Comparison of ENCODE assay signal across 10 cellular contexts in the genomic region with DNA sequence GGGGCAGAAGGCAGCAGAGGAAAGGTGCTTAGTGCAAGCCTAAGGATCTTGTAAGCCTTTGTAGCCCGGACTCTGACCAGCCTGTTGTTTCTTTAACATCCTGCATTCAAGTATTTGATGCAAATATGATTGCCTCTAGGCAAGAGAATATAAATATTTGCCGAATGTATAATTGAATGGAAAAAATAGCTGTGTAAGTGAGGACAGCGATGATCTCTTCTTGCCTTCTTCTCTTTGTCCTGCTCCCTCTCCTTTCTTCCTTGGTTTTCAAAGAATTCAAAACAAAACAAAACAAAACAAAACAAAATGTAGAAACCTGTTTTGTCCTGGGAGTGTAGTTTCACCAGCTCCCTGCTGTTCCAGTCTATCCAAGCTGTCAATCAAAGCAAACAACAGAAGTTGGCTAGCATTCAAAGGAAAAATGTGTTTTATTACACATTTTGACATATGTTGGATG.
DNase-seq lines count a peak whose midpoint lies in the region; ATAC-seq, FAIRE-seq and TF ChIP-seq lines count a peak whose summit lies in the region.
"Had no signal": no experiment of that assay in that cellular context is flagged by ENCODE, and none has a peak within 500 bp of the region (broad histone marks: within the 10 kb centered on the region; RNA-seq: fewer than 3 reads in every experiment).

No MANE protein-coding gene starts in this region.

- H3K4me3 ChIP-seq in WERI-Rb-1 (ENCODE audit: low read depth, low read length) (no peak overlapping the region), lower lobe of right lung (no peak overlapping the region), kidney (ENCODE audit: low read length in 2 of 2) (no peak overlapping the region)

- no peak for FAIRE-seq in kidney (lab: Jason Lieb, UNC)

- H3K27me3 ChIP-seq in WERI-Rb-1 (ENCODE audit: insufficient read depth, low read depth, severe bottlenecking), result no peaks in the 10 kb centered on the region
- no peaks in the 10 kb centered on the region for H3K27me3 ChIP-seq in lower lobe of right lung (ENCODE audit: low read depth)

- DNase-seq in LHCN-M2 (ENCODE audit: low read depth), result peak; percentile 90
- DNase-seq in WERI-Rb-1, result peak; percentile 26
- no peak for DNase-seq in lower lobe of right lung
- no peak for DNase-seq in kidney
- DNase-seq in cardiac septum (ENCODE audit: low spot score), result no peak
- DNase-seq in HuH-7.5 (ENCODE audit: low spot score), result no peak
- DNase-seq: CD4-positive, CD25-positive, alpha-beta regulatory T cell; T-helper 1 cell had no signal

- intact Hi-C loops in lower lobe of right lung (cut with DNase I), result no loop called here
- intact Hi-C loops in kidney (cut with DNase I), result no loop called here
- intact Hi-C loops in cardiac septum (cut with DNase I), result no loop called here

- peak in 1 of 2 donors; percentile 5 for ATAC-seq in lower lobe of right lung
- ATAC-seq in HG02852 (IDR thresholded peaks at IDR 0.05; ENCODE audit: unreplicated experiment), result no peak

- H3K9me3 ChIP-seq in WERI-Rb-1 (ENCODE audit: severe bottlenecking), result no peaks in the 10 kb centered on the region
- H3K9me3 ChIP-seq in lower lobe of right lung, result no peaks in the 10 kb centered on the region
- H3K9me3 ChIP-seq in kidney (ENCODE audit: control insufficient read depth in 1 of 2, low read length in 2 of 2), result no peaks in the 10 kb centered on the region

- H3K4me1 ChIP-seq in lower lobe of right lung (peaks cover 26% of the 10 kb centered on the region), kidney (ENCODE audit: control insufficient read depth in 1 of 2, insufficient read depth in 1 of 2, low read depth in 1 of 2, low read length in 2 of 2) (peaks cover 4 to 12% of the 10 kb centered on the region in 2 donors)

- H3K36me3 ChIP-seq in WERI-Rb-1 (no peaks in the 10 kb centered on the region), lower lobe of right lung (no peaks in the 10 kb centered on the region), kidney (ENCODE audit: control insufficient read depth in 1 of 2, insufficient read depth in 2 of 2, low read length in 2 of 2) (no peaks in the 10 kb centered on the region)

- TF ChIP-seq CTCF in 22Rv1 (IDR thresholded peaks at IDR 0.05), result no peak
- no peak for TF ChIP-seq CTCF in WERI-Rb-1 (IDR thresholded peaks at IDR 0.05; ENCODE audit: low read depth, low read length)
- TF ChIP-seq CTCF in lower lobe of right lung (IDR thresholded peaks at IDR 0.05), result no peak
- no peak for TF ChIP-seq CTCF in kidney (IDR thresholded peaks at IDR 0.05; ENCODE audit: borderline replicate concordance, extremely low read depth, insufficient read depth)

- peak overlapping the region in 1 of 2 donors; percentile 29 for H3K9ac ChIP-seq in kidney (ENCODE audit: low read length in 2 of 2)

- H3K27ac ChIP-seq in 22Rv1, result peak overlapping the region; percentile 7
- no peak overlapping the region for H3K27ac ChIP-seq in WERI-Rb-1
- peak overlapping the region; percentile 61 for H3K27ac ChIP-seq in lower lobe of right lung
- no peak overlapping the region for H3K27ac ChIP-seq in kidney (ENCODE audit: low read depth in 2 of 2, low read length in 2 of 2)

Comparison
In these comparisons a context has a peak if more than half of its experiments do, and no peak if none do; other contexts are left out.
1. H3K27ac ChIP-seq: peak in 22Rv1 (single experiment) and lower lobe of right lung (single experiment); none in WERI-Rb-1 (single experiment) and kidney (0 of 2).
2. DNase-seq: peak in LHCN-M2 (single experiment) and WERI-Rb-1 (single experiment); none in lower lobe of right lung (single experiment), kidney (single experiment), cardiac septum (single experiment) and HuH-7.5 (single experiment).